In the genomic region with DNA sequence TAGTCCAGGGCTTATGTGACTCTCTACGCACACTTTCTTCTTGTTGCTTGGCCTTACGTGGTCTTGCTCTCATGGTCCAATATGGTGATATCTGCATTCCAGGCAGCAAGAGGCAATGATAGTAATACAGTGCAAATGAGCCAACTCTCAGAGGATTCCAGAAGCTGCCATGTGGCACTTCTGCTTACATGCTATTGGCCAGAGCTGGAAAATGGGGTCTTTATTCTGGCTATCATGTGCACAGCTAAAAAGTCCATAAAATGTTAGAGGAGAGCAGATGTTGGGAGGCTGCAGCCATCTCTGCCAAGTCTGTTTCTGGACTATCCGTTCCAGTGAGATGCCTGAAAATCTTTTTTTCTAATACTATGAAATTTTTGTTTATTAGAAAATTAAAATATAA, we compare ENCODE assay signal across 24 cellular contexts. TPM values are rescaled to one million over a fixed set of nuclear protein-coding genes. Genes with fewer than 3 reads are reported as not detected.
DNase-seq lines count a peak whose midpoint lies in the region; ATAC-seq lines count a peak whose summit lies in the region.
"Had no signal": no experiment of that assay in that cellular context is flagged by ENCODE, and none has a peak within 500 bp of the region (broad histone marks: within the 10 kb centered on the region; RNA-seq: fewer than 3 reads in every experiment).

No MANE protein-coding gene starts in this region.

- no peaks in the 10 kb centered on the region for H3K36me3 ChIP-seq in KOPT-K1 (ENCODE audit: insufficient read depth, low read length)
- H3K36me3 ChIP-seq: brain microvascular endothelial cell, heart right ventricle, stomach, upper lobe of left lung had no signal

- ATAC-seq in Right ventricle myocardium superior (ENCODE audit: poor library complexity) = no peak
- ATAC-seq: heart right ventricle had no signal

- no peaks in the 10 kb centered on the region for H3K9me3 ChIP-seq in KOPT-K1 (ENCODE audit: insufficient read depth, low read length, poor library complexity, severe bottlenecking)
- H3K9me3 ChIP-seq: heart right ventricle, stomach, upper lobe of left lung had no signal

- peak in 34 of 58 donors; percentile 20 to 86 (median 62) for DNase-seq in anterior cingulate cortex (lab: John Stamatoyannopoulos, UW)
- DNase-seq in islet precursor cell = peak; percentile 22
- peak; percentile 89 for DNase-seq in putamen (ENCODE audit: low spot score)
- DNase-seq in 8988T = no peak
- DNase-seq in NCI-H146 treated with DMSO at 0.1 percent for 48 hours (lab: John Stamatoyannopoulos, UW; ENCODE audit: unreplicated experiment) = no peak
- DNase-seq in Right ventricle myocardium superior = no peak
- DNase-seq: activated CD4-positive, alpha-beta T cell treated with anti-CD3 and anti-CD28 coated beads for 4 hours; activated T-cell treated with anti-CD3 and anti-CD28 coated beads, Interleukin-2, amount 50 U/mL, for 1 hour; brain microvascular endothelial cell; effector CD4-positive, alpha-beta T cell; erythroblast; heart right ventricle; KG1; NCI-H2081; NCI-H345; stimulated activated CD4-positive, alpha-beta T cell treated with anti-CD3 and anti-CD28 coated beads, Interleukin-1b, Interleukin-23, amount 100 ng/mL, for 48 hours; stomach; upper lobe of left lung had no signal

- intact Hi-C loops in Right ventricle myocardium superior (cut with DNase I) = no loop called here

- H3K27ac ChIP-seq in KOPT-K1 (ENCODE audit: low read depth, low read length, poor library complexity, severe bottlenecking) = peak overlapping the region; percentile 30
- H3K27ac ChIP-seq: brain microvascular endothelial cell, heart right ventricle, RWPE1, stomach, upper lobe of left lung, VCaP had no signal

RNA-seq across cellular contexts. Expression of a gene that starts 2.9 kb away (rescaled TPM):
- total RNA-seq in Right ventricle myocardium superior = 26.3 TPM

RNA-seq across cellular contexts. Expression of a gene that starts 32.7 kb away (rescaled TPM):
- 0.08 TPM for total RNA-seq in Right ventricle myocardium superior
- total RNA-seq: chondrocyte, osteoblast had no signal

RNA-seq across cellular contexts. Expression of a gene that starts 33.1 kb away (rescaled TPM):
- 0.13 TPM for total RNA-seq in Right ventricle myocardium superior
- total RNA-seq: chondrocyte, Daoy had no signal

RNA-seq across cellular contexts. Expression of a gene that starts 42.6 kb away (rescaled TPM):
- 9.1 TPM for total RNA-seq in Right ventricle myocardium superior

RNA-seq across cellular contexts. Expression of a gene that starts 50.5 kb away (rescaled TPM):
- total RNA-seq in Right ventricle myocardium superior = 3.6 TPM

Comparison
In these comparisons a context has a peak if more than half of its experiments do, and no peak if none do; other contexts are left out.
1. DNase-seq: peak in anterior cingulate cortex (34 of 58), islet precursor cell (single experiment) and putamen (single experiment); none in 8988T (single experiment), NCI-H146 treated with DMSO at 0.1 percent for 48 hours (single experiment) and Right ventricle myocardium superior (single experiment).